In genomic region chr13:99280166-99280565, GRCh38 we compare ENCODE assay signal across 12 cellular contexts. TPM values are rescaled to one million over a fixed set of nuclear protein-coding genes. Genes with fewer than 3 reads are reported as not detected.
A peak's percentile ranks its signal among the peaks of the same experiment; 100 is the strongest.
DNase-seq lines count a peak whose midpoint lies in the region; TF ChIP-seq lines count a peak whose summit lies in the region.
"Had no signal": no experiment of that assay in that cellular context is flagged by ENCODE, and none has a peak within 500 bp of the region (broad histone marks: within the 10 kb centered on the region; RNA-seq: fewer than 3 reads in every experiment).

No MANE protein-coding gene starts in this region.

- no peak for TF ChIP-seq CTCF in epithelial cell of proximal tubule (conservative IDR thresholded peaks at IDR 0.05; ENCODE audit: low read depth, low read length)

- no peak overlapping the region for H3K4me3 ChIP-seq in epithelial cell of proximal tubule (ENCODE audit: low read depth, low read length)
- H3K4me3 ChIP-seq: HAP-1, lung had no signal

- peak; percentile 48 for DNase-seq in EH (ENCODE audit: low read depth)
- DNase-seq in NOMO-1 treated with DMSO at 0.1 percent for 48 hours (lab: John Stamatoyannopoulos, UW; ENCODE audit: unreplicated experiment), result peak; percentile 75
- peak; percentile 90 for DNase-seq in epithelial cell of proximal tubule (ENCODE audit: low read depth)
- DNase-seq in renal cortical epithelial cell (ENCODE audit: low read depth), result peak; percentile 93
- no peak for DNase-seq in LoVo (ENCODE audit: low spot score)
- no peak for DNase-seq in NCI-H510A (lab: John Stamatoyannopoulos, UW)
- no peak for DNase-seq in SK-N-DZ (ENCODE audit: low spot score)
- DNase-seq in H4 (ENCODE audit: low spot score), result no peak
- DNase-seq: effector CD4-positive, alpha-beta T cell; stimulated activated CD4-positive, alpha-beta T cell treated with anti-CD3 and anti-CD28 coated beads, Interleukin-1b, Interleukin-23, amount 100 ng/mL, for 48 hours had no signal

RNA-seq across cellular contexts. Expression of gene GPR18, which starts 22.0 kb away (rescaled TPM):
- not detected in 2 replicates for total RNA-seq in epithelial cell of proximal tubule
- not detected in 2 replicates for total RNA-seq in renal cortical epithelial cell
- not detected in 2 replicates for polyA plus RNA-seq in SK-N-DZ (2014; cell fraction: cytosol; rRNA removed)
- polyA plus RNA-seq in SK-N-DZ (2014; cell fraction: nucleus; rRNA removed), result not detected in 2 replicates
- not detected in 2 replicates for total RNA-seq in H4 (2014; rRNA removed; shearing (Covaris generic))

RNA-seq across cellular contexts. Expression of gene GPR183, which starts 27.0 kb away (rescaled TPM):
- 0.17 TPM in 1 of 2 replicates, not detected in the other for total RNA-seq in epithelial cell of proximal tubule
- not detected in 2 replicates for total RNA-seq in renal cortical epithelial cell
- not detected in 2 replicates for polyA plus RNA-seq in SK-N-DZ (2014; cell fraction: cytosol; rRNA removed)
- not detected in 2 replicates for polyA plus RNA-seq in SK-N-DZ (2014; cell fraction: nucleus; rRNA removed)
- total RNA-seq in H4 (2014; rRNA removed; shearing (Covaris generic)), result 0.14 and 0.17 TPM in 2 replicates

Comparison
In these comparisons a context has a peak if more than half of its experiments do, and no peak if none do; other contexts are left out.
1. DNase-seq: peak in EH (single experiment), NOMO-1 treated with DMSO at 0.1 percent for 48 hours (single experiment), epithelial cell of proximal tubule (single experiment) and renal cortical epithelial cell (single experiment); none in LoVo (single experiment), NCI-H510A (single experiment), SK-N-DZ (single experiment) and H4 (single experiment).